ENCODE assay signal across 8 cellular contexts in the genomic region with DNA sequence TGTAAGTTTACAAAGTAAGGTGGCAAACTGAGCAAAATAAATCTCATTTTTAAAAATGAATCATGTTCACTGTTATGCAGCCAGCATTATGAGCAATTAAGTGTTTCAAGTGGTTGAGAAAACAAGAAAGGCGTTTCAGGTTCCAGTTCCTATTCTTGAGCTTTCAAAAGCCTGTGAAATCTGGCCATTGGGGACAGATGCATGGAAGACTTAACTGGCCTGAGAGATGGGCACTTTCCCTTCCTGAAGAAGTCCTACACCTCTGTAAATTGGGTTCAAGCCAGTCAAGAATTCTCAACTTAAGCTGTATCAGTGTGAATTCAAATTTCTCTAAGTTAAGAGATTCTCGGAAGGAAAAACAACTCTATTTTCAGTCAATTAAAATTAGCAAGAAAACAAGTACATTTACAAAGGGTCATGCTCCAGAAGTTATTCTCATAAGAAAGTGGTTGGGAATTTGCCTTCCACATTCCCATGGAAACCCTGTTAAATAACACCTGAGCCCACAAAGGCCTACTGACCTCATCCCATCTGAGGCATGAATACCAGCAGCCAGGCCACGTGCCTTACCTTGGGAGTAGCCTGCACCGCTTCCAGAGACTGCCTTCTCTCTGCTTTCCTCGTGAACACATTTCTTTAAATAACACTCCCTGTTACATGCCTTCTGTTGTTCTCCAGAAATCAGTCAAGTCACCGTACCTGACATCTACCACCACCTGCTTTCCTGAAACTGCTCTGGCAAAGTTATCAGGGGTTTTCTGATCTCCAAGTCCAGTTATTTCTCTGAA. TPM values are rescaled to one million over a fixed set of nuclear protein-coding genes. Genes with fewer than 3 reads are reported as not detected.
DNase-seq lines count a peak whose midpoint lies in the region; ATAC-seq, FAIRE-seq and TF ChIP-seq lines count a peak whose summit lies in the region.

No MANE protein-coding gene starts in this region.

- H3K36me3 Mint-ChIP-seq in T-helper 1 cell treated with Interleukin-12 subunit alpha and Interleukin-12 subunit beta and Interleukin-4 antibody, amounts not matched to agents 30 μg/mL and 1 μg/mL, for 36 hours (ENCODE audit: low read depth), result peaks cover 22% of the 10 kb centered on the region
- peaks cover 5% of the 10 kb centered on the region; the same call in 1 of the 2 replicates for H3K36me3 Mint-ChIP-seq in HFFc6 (ENCODE audit: low read depth)

- H3K9me3 ChIP-seq in lower lobe of right lung (no peaks in the 10 kb centered on the region), small intestine (ENCODE audit: control insufficient read depth, low read depth) (no peaks in the 10 kb centered on the region)

- H3K4me3 ChIP-seq in lower lobe of right lung, result no peak overlapping the region
- H3K4me3 ChIP-seq in small intestine (ENCODE audit: low read depth in 1 of 2, low read length in 2 of 2), result no peak overlapping the region

- no peaks in the 10 kb centered on the region for H3K27me3 Mint-ChIP-seq in T-helper 1 cell treated with Interleukin-12 subunit alpha and Interleukin-12 subunit beta and Interleukin-4 antibody, amounts not matched to agents 30 μg/mL and 1 μg/mL, for 36 hours (ENCODE audit: low read depth)
- H3K27me3 Mint-ChIP-seq in HFFc6 (ENCODE audit: insufficient read depth), result peaks cover 1% of the 10 kb centered on the region; the same call in 1 of the 2 replicates

- H3K27me3 ChIP-seq in lower lobe of right lung (ENCODE audit: low read depth) (no peaks in the 10 kb centered on the region), small intestine (ENCODE audit: control insufficient read depth in 2 of 2, insufficient read depth in 2 of 2, low read length in 2 of 2) (no peaks in the 10 kb centered on the region)

- no peaks in the 10 kb centered on the region for H3K9me3 Mint-ChIP-seq in T-helper 1 cell treated with Interleukin-12 subunit alpha and Interleukin-12 subunit beta and Interleukin-4 antibody, amounts not matched to agents 30 μg/mL and 1 μg/mL, for 36 hours
- no peaks in the 10 kb centered on the region for H3K9me3 Mint-ChIP-seq in HFFc6

- peak overlapping the region; percentile 60 for H3K27ac Mint-ChIP-seq in T-helper 1 cell treated with Interleukin-12 subunit alpha and Interleukin-12 subunit beta and Interleukin-4 antibody, amounts not matched to agents 30 μg/mL and 1 μg/mL, for 36 hours
- H3K27ac Mint-ChIP-seq in HFFc6, result no peak overlapping the region; the same call in 1 of the 2 replicates

- H3K27ac ChIP-seq in lower lobe of right lung, result no peak overlapping the region
- no peak overlapping the region for H3K27ac ChIP-seq in small intestine (ENCODE audit: low read depth in 1 of 2, low read length in 1 of 2)

- peak; percentile 81 for ATAC-seq in HG02852 (IDR thresholded peaks at IDR 0.05; ENCODE audit: unreplicated experiment)
- peak; percentile 68 to 85 for ATAC-seq in lower lobe of right lung

- intact Hi-C loops in lower lobe of right lung (cut with DNase I), result no loop called here

- no peak for TF ChIP-seq CTCF in lower lobe of right lung (IDR thresholded peaks at IDR 0.05)
- no peak for TF ChIP-seq CTCF in HFFc6 (IDR thresholded peaks at IDR 0.05)

- DNase-seq in T-helper 1 cell, result no peak
- DNase-seq in NCI-H774 (lab: John Stamatoyannopoulos, UW), result peak; percentile 26
- DNase-seq in lower lobe of right lung, result no peak
- DNase-seq in HFFc6, result no peak
- no peak for DNase-seq in small intestine
- no peak for DNase-seq in globus pallidus (ENCODE audit: low spot score)

- H3K4me1 ChIP-seq in lower lobe of right lung (peaks cover 41% of the 10 kb centered on the region), small intestine (ENCODE audit: control insufficient read depth in 2 of 2, insufficient read depth in 1 of 2, low read depth in 1 of 2, low read length in 1 of 2) (peaks cover 2 to 14% of the 10 kb centered on the region in 2 donors)

- WGBS in small intestine, 3 donors, result 81 to 88% (median 85%) methylated on average over 6 of the region's 6 CpGs

- H3K36me3 ChIP-seq in lower lobe of right lung (no peaks in the 10 kb centered on the region), small intestine (ENCODE audit: control insufficient read depth in 2 of 2, insufficient read depth in 2 of 2, low read length in 2 of 2) (no peaks in the 10 kb centered on the region)

- no peak overlapping the region for H3K4me3 Mint-ChIP-seq in T-helper 1 cell treated with Interleukin-12 subunit alpha and Interleukin-12 subunit beta and Interleukin-4 antibody, amounts not matched to agents 30 μg/mL and 1 μg/mL, for 36 hours
- no peak overlapping the region for H3K4me3 Mint-ChIP-seq in HFFc6

- FAIRE-seq in small intestine (lab: Jason Lieb, UNC), result no peak

- H3K4me1 Mint-ChIP-seq in T-helper 1 cell treated with Interleukin-12 subunit alpha and Interleukin-12 subunit beta and Interleukin-4 antibody, amounts not matched to agents 30 μg/mL and 1 μg/mL, for 36 hours (ENCODE audit: low read depth), result peaks cover 47% of the 10 kb centered on the region
- peaks cover 35% of the 10 kb centered on the region for H3K4me1 Mint-ChIP-seq in HFFc6 (ENCODE audit: low read depth)

RNA-seq across cellular contexts. Expression of a gene that starts 19.4 kb away (rescaled TPM):
- 32.0 TPM for total RNA-seq in lower lobe of right lung
- total RNA-seq in HFFc6 (2021; fragmentation: NEBNext Ultra II Directional; extraction: Animal tissue kit (Norgen Biotek cat#: 25700)), result 10 to 100 TPM; 11.9 to 22.2 (median 19.1) TPM
- polyA plus RNA-seq in small intestine, result 1 to 10 TPM; 5.4 to 7.2 (median 6.8) TPM

RNA-seq across cellular contexts. Expression of a gene that starts 49.5 kb away (rescaled TPM):
- 5.6 TPM for total RNA-seq in lower lobe of right lung
- total RNA-seq in HFFc6 (2021; fragmentation: NEBNext Ultra II Directional; extraction: Animal tissue kit (Norgen Biotek cat#: 25700)), result 1 to 10 TPM; 6.4 to 7.6 (median 7.3) TPM
- polyA plus RNA-seq in small intestine, result 1 to 10 TPM; 5.4 to 9.8 (median 6.5) TPM
